In genomic region chr18:59898609-59899297, GRCh38 we compare ENCODE assay signal across 8 cellular contexts. TPM values are rescaled to one million over a fixed set of nuclear protein-coding genes. Genes with fewer than 3 reads are reported as not detected.
DNase-seq lines count a peak whose midpoint lies in the region; ATAC-seq and TF ChIP-seq lines count a peak whose summit lies in the region.

No MANE protein-coding gene starts in this region.

- H3K9ac ChIP-seq in HUES64 (ENCODE audit: low read depth, low read length), result peak overlapping the region; percentile 66

- H3K36me3 ChIP-seq in HUES64 (ENCODE audit: insufficient read depth, low read length), result peaks cover 21% of the 10 kb centered on the region

- H3K9me3 Mint-ChIP-seq in nephron progenitor cell, result no peaks in the 10 kb centered on the region

- peak overlapping the region; percentile 87 for H3K4me3 Mint-ChIP-seq in nephron progenitor cell

- peaks cover 38% of the 10 kb centered on the region; the same call in 1 of the 2 replicates for H3K27me3 ChIP-seq in HUES64 (ENCODE audit: insufficient read depth, low read length)

- TF ChIP-seq CTCF in choroid plexus epithelial cell (conservative IDR thresholded peaks at IDR 0.05; ENCODE audit: low read depth, low read length), result no peak
- TF ChIP-seq CTCF in nephron progenitor cell (IDR thresholded peaks at IDR 0.05), result no peak

- DNase-seq in choroid plexus epithelial cell (ENCODE audit: low read depth), result peak; percentile 38
- DNase-seq in nephron progenitor cell, result no peak
- no peak for DNase-seq in NCI-H187 (lab: John Stamatoyannopoulos, UW)
- DNase-seq in activated CD4-positive, alpha-beta T cell treated with anti-CD3 and anti-CD28 coated beads for 1 hour, result no peak

- peak; percentile 31 for ATAC-seq in GM18502 (IDR thresholded peaks at IDR 0.05; ENCODE audit: poor library complexity, unreplicated experiment)
- no peak for ATAC-seq in HG02981 (IDR thresholded peaks at IDR 0.05; ENCODE audit: unreplicated experiment)
- no peak for ATAC-seq in GM18858 (IDR thresholded peaks at IDR 0.05; ENCODE audit: unreplicated experiment)

- H3K27ac ChIP-seq in HUES64 (ENCODE audit: low read depth, low read length), result peak overlapping the region; percentile 88; the same call in 1 of the 2 replicates

- H3K4me1 Mint-ChIP-seq in nephron progenitor cell, result peaks cover 35% of the 10 kb centered on the region

- H3K27ac Mint-ChIP-seq in nephron progenitor cell, result no peak overlapping the region

- H3K27me3 Mint-ChIP-seq in nephron progenitor cell (ENCODE audit: low read depth, poor library complexity), result peaks cover 75% of the 10 kb centered on the region

- peaks cover 42% of the 10 kb centered on the region for H3K4me1 ChIP-seq in HUES64 (ENCODE audit: insufficient read depth, low read length)

- peak overlapping the region; percentile 89 for H3K4me3 ChIP-seq in HUES64 (ENCODE audit: low read length)
- peak overlapping the region; percentile 90 for H3K4me3 ChIP-seq in choroid plexus epithelial cell (ENCODE audit: low read depth, low read length)

- peaks cover 13% of the 10 kb centered on the region for H3K36me3 Mint-ChIP-seq in nephron progenitor cell (ENCODE audit: low read depth)

- no peaks in the 10 kb centered on the region for H3K9me3 ChIP-seq in HUES64 (ENCODE audit: insufficient read depth, low read depth, low read length)

- 6% methylated on average over 33 of the region's 33 CpGs for WGBS in HUES64

RNA-seq across cellular contexts. Expression of gene PMAIP1, which starts 1.0 kb away (rescaled TPM):
- 63.6 TPM for polyA plus RNA-seq in HUES64 (2013, experiment 1 of 2)
- polyA plus RNA-seq in HUES64 (2013, experiment 2 of 2), result 70.6 TPM
